Comparison of ENCODE assay signal across 13 cellular contexts in genomic region chr2:45674035-45674791, GRCh38. TPM values are rescaled to one million over a fixed set of nuclear protein-coding genes. Genes with fewer than 3 reads are reported as not detected.
DNase-seq lines count a peak whose midpoint lies in the region; ATAC-seq, FAIRE-seq and TF ChIP-seq lines count a peak whose summit lies in the region.
"Had no signal": no experiment of that assay in that cellular context is flagged by ENCODE, and none has a peak within 500 bp of the region (broad histone marks: within the 10 kb centered on the region; RNA-seq: fewer than 3 reads in every experiment).

No MANE protein-coding gene starts in this region.

- no peak for TF ChIP-seq RAD21 in SK-N-SH (IDR thresholded peaks at IDR 0.05; ENCODE audit: low read length)

- no peak for TF ChIP-seq CTCF in SK-N-SH (IDR thresholded peaks at IDR 0.05)

- H3K4me2 ChIP-seq in SK-N-SH: no peak overlapping the region

- H3K9me3 ChIP-seq in SK-N-SH (no peaks in the 10 kb centered on the region), muscle layer of duodenum (ENCODE audit: control insufficient read depth in 1 of 2, low read length in 2 of 2) (no peaks in the 10 kb centered on the region)

- CTCF ChIA-PET in SK-N-SH (lab: Yijun Ruan, JAX): interaction anchor here (0.7 to 1.7 kb wide), 6 partner anchors 9 to 97 kb away, joined by 3 to 4 read pairs (median 4); no protein-coding TSS in a partner anchor

- H3K27ac ChIP-seq in SK-N-SH (ENCODE audit: low read depth in 2 of 2, low read length in 1 of 2): no peak overlapping the region
- peak overlapping the region; percentile 63 for H3K27ac ChIP-seq in epithelial cell of prostate
- H3K27ac ChIP-seq in muscle layer of duodenum (ENCODE audit: low read length): peak overlapping the region; percentile 7
- H3K27ac ChIP-seq: 22Rv1 had no signal

- H3K36me3 ChIP-seq in SK-N-SH (replicated peaks in 1 of 2; ENCODE audit: control insufficient read depth in 1 of 2, insufficient read depth in 2 of 2, low read length in 1 of 2) (no peaks in the 10 kb centered on the region), muscle layer of duodenum (ENCODE audit: control insufficient read depth in 1 of 2, insufficient read depth in 2 of 2, low read length in 2 of 2) (no peaks in the 10 kb centered on the region)

- DNase-seq in SK-N-SH (no peak), epithelial cell of prostate (ENCODE audit: low read depth, low spot score) (no peak), urothelium cell line (ENCODE audit: low spot score) (no peak)
- DNase-seq: right cardiac atrium; stimulated activated naive CD8-positive, alpha-beta T cell treated with anti-CD3 and anti-CD28 coated beads, Interleukin-15, Interleukin-2, amounts not matched to agents 100 U/mL and 50 U/mL, for 24 hours had no signal

- no peak for TF ChIP-seq EP300 in SK-N-SH (IDR thresholded peaks at IDR 0.05; ENCODE audit: borderline replicate concordance in 1 of 2, low read depth in 1 of 2, low read length in 1 of 2)

- no peak for FAIRE-seq in urothelium cell line (lab: Jason Lieb, UNC)
- FAIRE-seq: colon had no signal

- 95% methylated on average over 5 of the region's 5 CpGs for WGBS in SK-N-SH (ENCODE audit: low lambda C conversion rate)

- H2AFZ ChIP-seq in SK-N-SH (ENCODE audit: low read depth): no peak overlapping the region

- H3K9me2 ChIP-seq in SK-N-SH: no peaks in the 10 kb centered on the region

- no peaks in the 10 kb centered on the region for H3K27me3 ChIP-seq in SK-N-SH (ENCODE audit: insufficient read depth)
- no peaks in the 10 kb centered on the region for H3K27me3 ChIP-seq in muscle layer of duodenum (ENCODE audit: low read depth, low read length)

- H3K79me2 ChIP-seq in SK-N-SH (ENCODE audit: insufficient read depth): peaks cover 19% of the 10 kb centered on the region; the same call in 1 of the 2 replicates

- H3F3A ChIP-seq in SK-N-SH (replicated peaks; ENCODE audit: insufficient read depth): no peaks in the 10 kb centered on the region

- H4K20me1 ChIP-seq in SK-N-SH (ENCODE audit: insufficient read depth): no peaks in the 10 kb centered on the region

- no peak overlapping the region for H3K9ac ChIP-seq in SK-N-SH

- ATAC-seq in SK-N-SH treated with all-trans-retinoic acid at 6 μM for 48 hours (peak; percentile 57; the same call in 2 of the 3 replicates), GM18502 (IDR thresholded peaks at IDR 0.05; ENCODE audit: poor library complexity, unreplicated experiment) (no peak), HG03469 (IDR thresholded peaks at IDR 0.05; ENCODE audit: unreplicated experiment) (no peak), GM19023 (IDR thresholded peaks at IDR 0.05; ENCODE audit: unreplicated experiment) (no peak)
- ATAC-seq: activated naive CD4-positive, alpha-beta T cell treated with anti-CD3 and anti-CD28 coated beads, Interleukin-2, amount 50 U/mL, for 72 hours; stimulated activated naive CD8-positive, alpha-beta T cell treated with anti-CD3 and anti-CD28 coated beads, Interleukin-15, Interleukin-2, amounts not matched to agents 100 U/mL and 50 U/mL, for 24 hours had no signal

- H3K4me1 ChIP-seq in SK-N-SH (ENCODE audit: control insufficient read depth in 1 of 2, insufficient read depth in 2 of 2, low read depth in 1 of 2, low read length in 1 of 2) (peaks cover 2 to 15% of the 10 kb centered on the region in 2 experiments; a peak in 2 of 4 replicates), muscle layer of duodenum (ENCODE audit: control insufficient read depth in 1 of 2, insufficient read depth in 2 of 2, low read length in 2 of 2) (peaks cover 5 to 18% of the 10 kb centered on the region in 2 donors)

- no peak overlapping the region for H3K4me3 ChIP-seq in SK-N-SH (ENCODE audit: low read depth in 2 of 2, low read length in 1 of 2)
- H3K4me3 ChIP-seq in muscle layer of duodenum (ENCODE audit: low read depth in 1 of 2, low read length in 2 of 2): no peak overlapping the region

- POLR2A ChIA-PET in SK-N-SH (lab: Yijun Ruan, JAX): no interaction called here

TF ChIP-seq in SK-N-SH treated with all-trans-retinoic acid at 6 μM for 48 hours, 23 proteins besides CTCF, POLR2A, EP300 and RAD21:
- no peak for TF ChIP-seq CSDC2 (CRISPR knock-in tag; IDR thresholded peaks at IDR 0.05)
- peak; percentile 33; the same call in 1 of the 2 replicates for TF ChIP-seq ISL1 (CRISPR knock-in tag; IDR thresholded peaks at IDR 0.05)
TF ChIP-seq in SK-N-SH treated with all-trans-retinoic acid at 6 μM for 48 hours: peak in this region for 1.

TF ChIP-seq in SK-N-SH, 30 proteins besides CTCF, POLR2A, EP300 and RAD21:
- TF ChIP-seq MXI1 (IDR thresholded peaks at IDR 0.05; ENCODE audit: low read depth, low read length) (no peak), GABPA (IDR thresholded peaks at IDR 0.05; ENCODE audit: low read depth) (no peak), ZBTB33 (IDR thresholded peaks at IDR 0.05; ENCODE audit: borderline replicate concordance, low read depth) (no peak), TCF12 (IDR thresholded peaks at IDR 0.05) (no peak), FOXM1 (IDR thresholded peaks at IDR 0.05; ENCODE audit: low read depth) (no peak), MAX (IDR thresholded peaks at IDR 0.05; ENCODE audit: low read depth) (no peak), PBX3 (IDR thresholded peaks at IDR 0.05) (no peak)
TF ChIP-seq in SK-N-SH: peak in this region for 0.

RNA-seq across cellular contexts. Expression of gene PRKCE, which starts 22.7 kb away (rescaled TPM):
- 16.3 and 20.4 TPM in 2 replicates for polyA plus RNA-seq in SK-N-SH (2012; rRNA removed)
- 16.0 and 19.1 TPM in 2 replicates for polyA plus RNA-seq in SK-N-SH (2012; cell fraction: cytosol; rRNA removed)
- polyA plus RNA-seq in SK-N-SH (2012; cell fraction: nucleus; rRNA removed): 11.9 and 20.1 TPM in 2 replicates

Comparison
In these comparisons a context has a peak if more than half of its experiments do, and no peak if none do; other contexts are left out.
1. H3K27ac ChIP-seq: peak in epithelial cell of prostate (single experiment) and muscle layer of duodenum (single experiment); none in SK-N-SH (0 of 2).